In genomic region chr11:95143106-95143681, GRCh38 we compare ENCODE assay signal across 27 cellular contexts. TPM values are rescaled to one million over a fixed set of nuclear protein-coding genes. Genes with fewer than 3 reads are reported as not detected.
DNase-seq lines count a peak whose midpoint lies in the region; ATAC-seq and TF ChIP-seq lines count a peak whose summit lies in the region.
"Had no signal": no experiment of that assay in that cellular context is flagged by ENCODE, and none has a peak within 500 bp of the region (broad histone marks: within the 10 kb centered on the region; RNA-seq: fewer than 3 reads in every experiment).

No MANE protein-coding gene starts in this region.

- no peak for TF ChIP-seq CTCF in lower lobe of right lung (IDR thresholded peaks at IDR 0.05)

- ATAC-seq in lower lobe of right lung = no peak
- no peak for ATAC-seq in GM21786 (IDR thresholded peaks at IDR 0.05; ENCODE audit: unreplicated experiment)
- ATAC-seq: A549; activated CD8-positive, alpha-beta memory T cell treated with anti-CD3 and anti-CD28 coated beads, Interleukin-2, amount 10 ng/mL, durations not matched to agents 7 days and 5 days; GM23338; left ventricle myocardium superior; natural killer cell treated with Interleukin-12 subunit alpha and Interleukin-12 subunit beta and Interleukin-15 and Interleukin-18, amount 100 ng/mL, for 72 hours had no signal

- no peaks in the 10 kb centered on the region for H3K36me3 ChIP-seq in lower lobe of right lung
- H3K36me3 ChIP-seq: breast epithelium, spleen, upper lobe of left lung had no signal

- DNase-seq in AG08395 (ENCODE audit: low spot score) = peak; percentile 62
- DNase-seq in HCEC 1CT = peak; percentile 19
- DNase-seq in dedifferentiated amniotic fluid mesenchymal stem cell (ENCODE audit: extremely low spot score) = peak; percentile 34
- peak; percentile 58 for DNase-seq in kidney tubule cell (ENCODE audit: low spot score)
- no peak for DNase-seq in lower lobe of right lung
- DNase-seq in DMS153 (lab: John Stamatoyannopoulos, UW) = no peak
- DNase-seq in RKO (ENCODE audit: low spot score) = no peak
- DNase-seq: activated CD8-positive, alpha-beta memory T cell treated with anti-CD3 and anti-CD28 coated beads, Interleukin-2, amount 10 ng/mL, durations not matched to agents 7 days and 5 days; activated naive CD4-positive, alpha-beta T cell treated with Interleukin-2 at 50 U/mL for 16 hours; activated T-cell treated with anti-CD3 and anti-CD28 coated beads, Interleukin-2, amount 50 U/mL, for 72 hours; amygdala; Calu3; effector CD8-positive, alpha-beta T cell; left ventricle myocardium superior; NCI-H1048; NCI-H1694 treated with DMSO at 0.1 percent for 48 hours; NCI-H524 treated with DMSO at 0.1 percent for 48 hours; PC-9; retina; Right ventricle myocardium superior; spleen; upper lobe of left lung had no signal

- no peaks in the 10 kb centered on the region for H3K27me3 ChIP-seq in lower lobe of right lung (ENCODE audit: low read depth)
- H3K27me3 ChIP-seq: breast epithelium, spleen, upper lobe of left lung had no signal

- intact Hi-C loops in lower lobe of right lung (cut with DNase I) = no loop called here

- H3K4me3 ChIP-seq in lower lobe of right lung = no peak overlapping the region
- H3K4me3 ChIP-seq: A549, breast epithelium, GM23338, PC-9, spleen, upper lobe of left lung had no signal

- peaks cover 10% of the 10 kb centered on the region for H3K4me1 ChIP-seq in lower lobe of right lung
- H3K4me1 ChIP-seq: breast epithelium had no signal

- no peaks in the 10 kb centered on the region for H3K9me3 ChIP-seq in lower lobe of right lung
- H3K9me3 ChIP-seq: A549, breast epithelium, spleen, upper lobe of left lung had no signal

- H3K27ac ChIP-seq in lower lobe of right lung = no peak overlapping the region
- H3K27ac ChIP-seq: A549, breast epithelium, PC-9, spleen, upper lobe of left lung had no signal

RNA-seq across cellular contexts. Expression of gene ENDOD1, which starts 53.5 kb away (rescaled TPM):
- total RNA-seq in lower lobe of right lung = 30.4 TPM

Comparison
In these comparisons a context has a peak if more than half of its experiments do, and no peak if none do; other contexts are left out.
1. DNase-seq: peak in AG08395 (single experiment), HCEC 1CT (single experiment), dedifferentiated amniotic fluid mesenchymal stem cell (single experiment) and kidney tubule cell (single experiment); none in lower lobe of right lung (single experiment), DMS153 (single experiment) and RKO (single experiment).